11 cellular contexts compared by ENCODE assay signal in genomic region chr1:184483101-184483813, GRCh38.
DNase-seq lines count a peak whose midpoint lies in the region; ATAC-seq and TF ChIP-seq lines count a peak whose summit lies in the region.
"Had no signal": no experiment of that assay in that cellular context is flagged by ENCODE, and none has a peak within 500 bp of the region (broad histone marks: within the 10 kb centered on the region; RNA-seq: fewer than 3 reads in every experiment).

No MANE protein-coding gene starts in this region.

- H3K4me3 ChIP-seq in breast epithelium (no peak overlapping the region), choroid plexus epithelial cell (ENCODE audit: low read depth, low read length) (no peak overlapping the region), lower lobe of right lung (no peak overlapping the region), vagina (no peak overlapping the region)

- no TSS peak for BruUV-seq in MCF 10A (replicated peaks; lab: Mats Ljungman, UMichigan)

- peaks cover 25% of the 10 kb centered on the region for H3K4me1 Mint-ChIP-seq in MCF 10A (ENCODE audit: insufficient read depth, unreplicated experiment)
- no peaks in the 10 kb centered on the region for H3K4me1 Mint-ChIP-seq in activated CD4-positive, alpha-beta T cell treated with anti-CD3 and anti-CD28 coated beads for 36 hours

- no peaks in the 10 kb centered on the region for H3K27me3 Mint-ChIP-seq in MCF 10A (ENCODE audit: insufficient read depth, unreplicated experiment)
- H3K27me3 Mint-ChIP-seq in activated CD4-positive, alpha-beta T cell treated with anti-CD3 and anti-CD28 coated beads for 36 hours, result peaks cover 2% of the 10 kb centered on the region

- H3K4me1 ChIP-seq in breast epithelium (peaks cover 3 to 15% of the 10 kb centered on the region in 2 donors), lower lobe of right lung (peaks cover 61% of the 10 kb centered on the region), vagina (peaks cover 71% of the 10 kb centered on the region)

- peak in 1 of 2 donors; percentile 47 for DNase-seq in breast epithelium (ENCODE audit: low spot score in 2 of 2)
- no peak for DNase-seq in MCF 10A (ENCODE audit: unreplicated experiment)
- DNase-seq in choroid plexus epithelial cell (ENCODE audit: low read depth), result peak; percentile 91
- DNase-seq in lower lobe of right lung, result peak; percentile 67
- no peak for DNase-seq in vagina (ENCODE audit: extremely low spot score in 2 of 2)
- no peak for DNase-seq in SKM-1 treated with dmso at 0.1 percent for 144 hours (lab: John Stamatoyannopoulos, UW; ENCODE audit: unreplicated experiment)
- no peak for DNase-seq in activated CD4-positive, alpha-beta T cell treated with anti-CD3 and anti-CD28 coated beads for 36 hours
- DNase-seq: activated gamma-delta T cell, AML-193, SHP77 treated with DMSO at 0.1 percent for 48 hours had no signal

- POLR2A ChIA-PET in MCF 10A (lab: Yijun Ruan, JAX), result interaction anchor here (0.8 to 1.1 kb wide), 3 partner anchors 8 to 30 kb away, joined by 3 read pairs; no protein-coding TSS in a partner anchor
- POLR2A ChIA-PET in activated CD4-positive, alpha-beta T cell treated with anti-CD3 and anti-CD28 coated beads for 36 hours (lab: Charles Lee), result no interaction called here

- no peaks in the 10 kb centered on the region for H3K9me3 Mint-ChIP-seq in MCF 10A (ENCODE audit: unreplicated experiment)
- no peaks in the 10 kb centered on the region for H3K9me3 Mint-ChIP-seq in activated CD4-positive, alpha-beta T cell treated with anti-CD3 and anti-CD28 coated beads for 36 hours (ENCODE audit: low read depth)

- peak overlapping the region; percentile 64 to 77 for H3K27ac ChIP-seq in breast epithelium
- H3K27ac ChIP-seq in lower lobe of right lung, result peak overlapping the region; percentile 69
- peak overlapping the region; percentile 86 for H3K27ac ChIP-seq in vagina

- no peak overlapping the region for H3K27ac Mint-ChIP-seq in MCF 10A (ENCODE audit: low read depth, unreplicated experiment)
- no peak overlapping the region for H3K27ac Mint-ChIP-seq in activated CD4-positive, alpha-beta T cell treated with anti-CD3 and anti-CD28 coated beads for 36 hours

- H3K27me3 ChIP-seq in breast epithelium (no peaks in the 10 kb centered on the region), lower lobe of right lung (ENCODE audit: low read depth) (no peaks in the 10 kb centered on the region), vagina (no peaks in the 10 kb centered on the region)

- no peak overlapping the region for H3K4me3 Mint-ChIP-seq in MCF 10A (ENCODE audit: unreplicated experiment)
- no peak overlapping the region for H3K4me3 Mint-ChIP-seq in activated CD4-positive, alpha-beta T cell treated with anti-CD3 and anti-CD28 coated beads for 36 hours

- no peak for TF ChIP-seq POLR2A in breast epithelium (IDR thresholded peaks at IDR 0.05)
- no peak for TF ChIP-seq POLR2A in vagina (IDR thresholded peaks at IDR 0.05)

- TF ChIP-seq CTCF in breast epithelium (IDR thresholded peaks at IDR 0.05) (peak in 1 of 3 donors; percentile 13), MCF 10A (IDR thresholded peaks at IDR 0.05; ENCODE audit: unreplicated experiment) (no peak), choroid plexus epithelial cell (conservative IDR thresholded peaks at IDR 0.05; ENCODE audit: low read depth, low read length) (peak; percentile 30), lower lobe of right lung (IDR thresholded peaks at IDR 0.05) (peak; percentile 30), vagina (IDR thresholded peaks at IDR 0.05) (peak in 1 of 3 experiments; percentile 12)

- CTCF ChIA-PET in MCF 10A (lab: Yijun Ruan, JAX), result interaction anchor here (0.6 kb wide), 1 partner anchor 207 kb away, joined by 3 read pairs; no protein-coding TSS in a partner anchor
- CTCF ChIA-PET in activated CD4-positive, alpha-beta T cell treated with anti-CD3 and anti-CD28 coated beads for 36 hours (lab: Charles Lee), result interaction anchor here (1.1 kb wide), 1 partner anchor 10 kb away, joined by 4 read pairs; no protein-coding TSS in a partner anchor

- H3K9me3 ChIP-seq in breast epithelium, result no peaks in the 10 kb centered on the region
- no peaks in the 10 kb centered on the region for H3K9me3 ChIP-seq in lower lobe of right lung
- no peaks in the 10 kb centered on the region for H3K9me3 ChIP-seq in vagina

- H3K36me3 ChIP-seq in breast epithelium (no peaks in the 10 kb centered on the region), lower lobe of right lung (no peaks in the 10 kb centered on the region), vagina (no peaks in the 10 kb centered on the region)

- peak; percentile 85 to 92 for ATAC-seq in lower lobe of right lung
- no peak for ATAC-seq in GM18907 (IDR thresholded peaks at IDR 0.05; ENCODE audit: unreplicated experiment)
- no peak for ATAC-seq in activated CD4-positive, alpha-beta T cell treated with anti-CD3 and anti-CD28 coated beads for 36 hours

- H3K36me3 Mint-ChIP-seq in MCF 10A (ENCODE audit: insufficient read depth, unreplicated experiment), result peaks cover 16% of the 10 kb centered on the region
- no peaks in the 10 kb centered on the region for H3K36me3 Mint-ChIP-seq in activated CD4-positive, alpha-beta T cell treated with anti-CD3 and anti-CD28 coated beads for 36 hours (ENCODE audit: low read depth)

- intact Hi-C loops in breast epithelium (cut with DNase I; ENCODE audit: low total_unique reads) (no loop called here), MCF 10A (cut with micrococcal nuclease) (no loop called here), lower lobe of right lung (cut with DNase I) (loop anchor here (10.0 kb wide), 1 partner anchor 82 kb away; no protein-coding TSS in a partner anchor), vagina (cut with DNase I) (no loop called here)
- intact Hi-C loops in activated CD4-positive, alpha-beta T cell treated with anti-CD3 and anti-CD28 coated beads for 36 hours (cut with DNase I, micrococcal nuclease), result no loop called here

Comparison
In these comparisons a context has a peak if more than half of its experiments do, and no peak if none do; other contexts are left out.
1. DNase-seq: peak in choroid plexus epithelial cell (single experiment) and lower lobe of right lung (single experiment); none in MCF 10A (single experiment), vagina (0 of 2), SKM-1 treated with dmso at 0.1 percent for 144 hours (single experiment) and activated CD4-positive, alpha-beta T cell treated with anti-CD3 and anti-CD28 coated beads for 36 hours (single experiment).
2. ATAC-seq: peak in lower lobe of right lung (2 of 2); none in GM18907 (single experiment) and activated CD4-positive, alpha-beta T cell treated with anti-CD3 and anti-CD28 coated beads for 36 hours (single experiment).
3. Peak in every context shown above with its lines, with median percentiles within 50 percentile points of each other: H3K27ac ChIP-seq.